ENCODE assay signal across 17 cellular contexts in genomic region chr12:97875064-97875463, GRCh38.
DNase-seq lines count a peak whose midpoint lies in the region; ATAC-seq and TF ChIP-seq lines count a peak whose summit lies in the region.
"Had no signal": no experiment of that assay in that cellular context is flagged by ENCODE, and none has a peak within 500 bp of the region (broad histone marks: within the 10 kb centered on the region; RNA-seq: fewer than 3 reads in every experiment).

No MANE protein-coding gene starts in this region.

- peak; percentile 42 for DNase-seq in Right ventricle myocardium inferior (ENCODE audit: missing footprints)
- DNase-seq in right cardiac atrium = no peak
- peak; percentile 5 for DNase-seq in mammary epithelial cell
- DNase-seq in hepatocyte (ENCODE audit: low spot score) = peak; percentile 41
- peak; percentile 56 for DNase-seq in ureter (ENCODE audit: low spot score)
- no peak for DNase-seq in foreskin fibroblast
- no peak for DNase-seq in A172 (ENCODE audit: low spot score)
- DNase-seq: 8988T; ACHN; Calu3; CD4-positive, CD25-positive, alpha-beta regulatory T cell; DMS 273 treated with DMSO at 0.1 percent for 48 hours had no signal

- H3K4me2 ChIP-seq in mammary epithelial cell (ENCODE audit: insufficient read depth, low read depth, low read length) (peak overlapping the region; percentile 30), hepatocyte (no peak overlapping the region)
- H3K4me2 ChIP-seq: BLaER1 treated with 17β-estradiol and CSF1 and Interleukin-3, amounts not matched to agents 10 nM and 100 nM had no signal

- H4K20me1 ChIP-seq in mammary epithelial cell (ENCODE audit: insufficient read depth, low read length) = no peaks in the 10 kb centered on the region
- no peaks in the 10 kb centered on the region for H4K20me1 ChIP-seq in hepatocyte (ENCODE audit: insufficient read depth, poor library complexity, severe bottlenecking)
- H4K20me1 ChIP-seq: BLaER1 treated with 17β-estradiol and CSF1 and Interleukin-3, amounts not matched to agents 10 nM and 100 nM had no signal

- in situ Hi-C loops in mammary epithelial cell (cut with MboI; ENCODE audit: low sequenced_read_pairs in 2 of 2) = no loop called here

- no peaks in the 10 kb centered on the region for H3K27me3 ChIP-seq in right cardiac atrium (ENCODE audit: control insufficient read depth, insufficient read depth)
- no peaks in the 10 kb centered on the region for H3K27me3 ChIP-seq in mammary epithelial cell (ENCODE audit: insufficient read depth, low read length)
- no peaks in the 10 kb centered on the region for H3K27me3 ChIP-seq in hepatocyte
- H3K27me3 ChIP-seq: BLaER1 treated with 17β-estradiol and CSF1 and Interleukin-3, amounts not matched to agents 10 nM and 100 nM had no signal

- no peaks in the 10 kb centered on the region for H3K9me3 ChIP-seq in right cardiac atrium (ENCODE audit: control insufficient read depth, low read length)
- no peaks in the 10 kb centered on the region for H3K9me3 ChIP-seq in mammary epithelial cell (replicated peaks; ENCODE audit: insufficient read depth, low read length)
- no peaks in the 10 kb centered on the region for H3K9me3 ChIP-seq in hepatocyte (ENCODE audit: low read depth)
- H3K9me3 ChIP-seq: HAP-1 had no signal

- H2AFZ ChIP-seq in mammary epithelial cell (ENCODE audit: low read depth, low read length) (peak overlapping the region; percentile 72), hepatocyte (no peak overlapping the region)

- no peaks in the 10 kb centered on the region for H3K36me3 ChIP-seq in mammary epithelial cell (ENCODE audit: insufficient read depth, low read length)
- no peaks in the 10 kb centered on the region for H3K36me3 ChIP-seq in hepatocyte (replicated peaks; ENCODE audit: insufficient read depth, low read depth)
- H3K36me3 ChIP-seq: BLaER1 treated with 17β-estradiol and CSF1 and Interleukin-3, amounts not matched to agents 10 nM and 100 nM; HAP-1 had no signal

- H3K4me1 ChIP-seq in right cardiac atrium (ENCODE audit: control insufficient read depth, insufficient read depth, low read length) (no peaks in the 10 kb centered on the region), mammary epithelial cell (ENCODE audit: insufficient read depth, low read length) (peaks cover 8% of the 10 kb centered on the region), hepatocyte (ENCODE audit: insufficient read depth) (no peaks in the 10 kb centered on the region)
- H3K4me1 ChIP-seq: HAP-1 had no signal

- H3K79me2 ChIP-seq in mammary epithelial cell (ENCODE audit: insufficient read depth, low read length) (no peaks in the 10 kb centered on the region), hepatocyte (no peaks in the 10 kb centered on the region)

- H3K9me2 ChIP-seq in hepatocyte (replicated peaks; ENCODE audit: insufficient read depth) = no peaks in the 10 kb centered on the region

- no peak for TF ChIP-seq CTCF in mammary epithelial cell (conservative IDR thresholded peaks at IDR 0.05 in 1 of 2, IDR thresholded peaks at IDR 0.05 in 1 of 2; ENCODE audit: extremely low read depth in 1 of 2, insufficient read depth in 1 of 2, low read depth in 1 of 2, low read length in 2 of 2)
- TF ChIP-seq CTCF in hepatocyte (IDR thresholded peaks at IDR 0.05; ENCODE audit: poor library complexity) = no peak
- TF ChIP-seq CTCF in foreskin fibroblast (IDR thresholded peaks at IDR 0.05; ENCODE audit: low read depth, low read length) = no peak

- ATAC-seq in Right ventricle myocardium inferior = no peak
- no peak for ATAC-seq in right cardiac atrium
- no peak for ATAC-seq in HG02610 (IDR thresholded peaks at IDR 0.05; ENCODE audit: unreplicated experiment)
- ATAC-seq: GM12878, HepG2 had no signal

- no peak overlapping the region for H3K9ac ChIP-seq in mammary epithelial cell (ENCODE audit: insufficient read depth, low read length)
- H3K9ac ChIP-seq: BLaER1 treated with 17β-estradiol and CSF1 and Interleukin-3, amounts not matched to agents 10 nM and 100 nM had no signal

- 93% methylated on average over 6 of the region's 6 CpGs for WGBS in right cardiac atrium
- WGBS in mammary epithelial cell (ENCODE audit: low coverage, missing lambda C conversion rate) = 22% methylated on average over 3 of the region's 6 CpGs
- WGBS in hepatocyte (ENCODE audit: low lambda C conversion rate, missing lambda C conversion rate) = 80% methylated on average over 6 of the region's 6 CpGs

- intact Hi-C loops in Right ventricle myocardium inferior (cut with DNase I) (no loop called here), right cardiac atrium (cut with DNase I) (no loop called here), mammary epithelial cell (cut with micrococcal nuclease) (no loop called here)

- CTCF ChIA-PET in mammary epithelial cell (lab: Charles Lee; ENCODE audit: low non-redundant PET) = no interaction called here

- no TSS peak for BruUV-seq in mammary epithelial cell (replicated peaks; lab: Mats Ljungman, UMichigan)

- H3K4me3 ChIP-seq in right cardiac atrium (ENCODE audit: low read length) = no peak overlapping the region
- no peak overlapping the region for H3K4me3 ChIP-seq in mammary epithelial cell (replicated peaks in 1 of 3; ENCODE audit: insufficient read depth in 1 of 3, low read depth in 2 of 3, low read length in 3 of 3)
- H3K4me3 ChIP-seq in hepatocyte = no peak overlapping the region
- H3K4me3 ChIP-seq in foreskin fibroblast (ENCODE audit: low read depth in 1 of 2, low read length in 2 of 2) = no peak overlapping the region
- H3K4me3 ChIP-seq: BLaER1 treated with 17β-estradiol and CSF1 and Interleukin-3, amounts not matched to agents 10 nM and 100 nM; GM12878; HAP-1 had no signal

- dilution Hi-C loops in mammary epithelial cell (cut with HindIII; ENCODE audit: low sequenced_read_pairs) = no loop called here

- H3K27ac ChIP-seq in right cardiac atrium (ENCODE audit: low read length) (no peak overlapping the region), mammary epithelial cell (ENCODE audit: insufficient read depth, low read depth, low read length) (no peak overlapping the region), hepatocyte (peak overlapping the region; percentile 48)
- H3K27ac ChIP-seq: BLaER1 treated with 17β-estradiol and CSF1 and Interleukin-3, amounts not matched to agents 10 nM and 100 nM had no signal

Comparison
In these comparisons a context has a peak if more than half of its experiments do, and no peak if none do; other contexts are left out.
1. DNase-seq: peak in Right ventricle myocardium inferior (single experiment), mammary epithelial cell (single experiment), hepatocyte (single experiment) and ureter (single experiment); none in right cardiac atrium (0 of 3), foreskin fibroblast (0 of 2) and A172 (single experiment).